ENCODE assay signal across 9 cellular contexts in the genomic region with DNA sequence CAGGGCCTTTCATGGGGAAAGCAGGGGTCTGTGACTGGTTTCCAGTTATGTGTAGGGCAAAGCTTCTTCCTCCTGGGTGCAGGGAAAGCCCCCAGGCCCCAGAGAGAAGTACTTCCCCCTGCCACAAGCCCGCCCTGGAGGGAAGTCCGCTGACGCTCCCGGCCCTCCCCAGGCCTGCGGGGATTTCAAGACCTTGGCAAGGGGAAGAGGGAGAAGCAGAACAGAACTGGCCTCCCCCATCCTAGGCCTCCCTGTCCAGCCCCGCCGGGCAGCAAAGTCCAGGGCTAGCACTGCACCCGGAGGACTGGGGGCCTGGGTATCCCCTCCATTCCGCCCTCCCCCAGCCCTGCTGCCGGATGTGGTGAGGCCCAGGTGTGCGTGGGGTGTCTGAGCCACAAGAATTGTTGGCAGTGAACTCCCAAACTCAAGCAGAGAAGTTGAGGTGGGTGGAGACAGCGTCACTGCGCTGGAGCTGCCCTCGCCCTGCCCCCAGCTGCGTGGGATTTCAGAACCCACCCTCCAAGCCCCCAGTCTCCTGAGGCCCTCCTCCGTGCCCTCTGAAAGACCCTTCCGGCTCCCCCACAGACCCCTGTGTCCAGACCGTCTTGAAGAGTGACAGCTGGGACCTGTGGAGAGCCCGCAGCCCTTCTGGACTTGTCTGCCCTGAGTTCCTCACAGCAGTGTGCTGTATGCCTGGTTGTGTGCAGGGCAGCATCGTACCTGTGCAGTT. TPM values are rescaled to one million over a fixed set of nuclear protein-coding genes. Genes with fewer than 3 reads are reported as not detected.
A peak's percentile ranks its signal among the peaks of the same experiment; 100 is the strongest.
DNase-seq lines count a peak whose midpoint lies in the region; ATAC-seq, FAIRE-seq and TF ChIP-seq lines count a peak whose summit lies in the region.
"Had no signal": no experiment of that assay in that cellular context is flagged by ENCODE, and none has a peak within 500 bp of the region (broad histone marks: within the 10 kb centered on the region; RNA-seq: fewer than 3 reads in every experiment).

No MANE protein-coding gene starts in this region.

- H3K27me3 ChIP-seq in GM12878 (replicated peaks in 1 of 2; ENCODE audit: control insufficient read depth in 2 of 2, insufficient read depth in 2 of 2, low read length in 1 of 2) (no peaks in the 10 kb centered on the region), muscle layer of duodenum (ENCODE audit: low read depth, low read length) (no peaks in the 10 kb centered on the region), subcutaneous abdominal adipose tissue (ENCODE audit: control insufficient read depth in 5 of 5, insufficient read depth in 4 of 5, low read length in 5 of 5) (no peaks in the 10 kb centered on the region)

- 2% methylated on average over 20 of the region's 20 CpGs for WGBS in GM12878 (ENCODE audit: insufficient coverage, insufficient replicate concordance, low lambda C conversion rate, missing lambda C conversion rate)

- no peaks in the 10 kb centered on the region for H4K20me1 ChIP-seq in GM12878 (ENCODE audit: control insufficient read depth, insufficient read depth)

- TF ChIP-seq CTCF in GM12878 (IDR thresholded peaks at IDR 0.05 in 2 of 3, conservative IDR thresholded peaks at IDR 0.05 in 1 of 3; ENCODE audit: control insufficient read depth in 2 of 3, extremely low read depth in 1 of 3, insufficient read depth in 1 of 3, low read depth in 3 of 3, low read length in 3 of 3) = no peak

- BruUV-seq in GM12878 (replicated peaks; lab: Mats Ljungman, UMichigan) = no TSS peak

- in situ Hi-C loops in GM12878 (cut with MboI) = no loop called here

- H3K36me3 ChIP-seq in GM12878 (ENCODE audit: control insufficient read depth in 2 of 2, insufficient read depth in 2 of 2, low read length in 1 of 2) (peaks cover 7% of the 10 kb centered on the region in 2 experiments; a peak in 2 of 4 replicates), muscle layer of duodenum (ENCODE audit: control insufficient read depth in 1 of 2, insufficient read depth in 2 of 2, low read length in 2 of 2) (no peaks in the 10 kb centered on the region), subcutaneous abdominal adipose tissue (ENCODE audit: control insufficient read depth in 5 of 5, insufficient read depth in 5 of 5, low read length in 5 of 5) (no peaks in the 10 kb centered on the region)

- CTCF ChIA-PET in GM12878 (lab: Yijun Ruan, JAX) = interaction anchor here (0.6 to 14.4 kb wide), 7 partner anchors 11 to 154 kb away, joined by 3 to 535 read pairs (median 4); partner anchors contain the start of gene ADRA2B

- ATAC-seq in GM18907 (IDR thresholded peaks at IDR 0.05; ENCODE audit: unreplicated experiment) (peak; percentile 38), HG03097 (IDR thresholded peaks at IDR 0.05; ENCODE audit: low FRiP score, unreplicated experiment) (peak; percentile 32), GM12878 (peak; percentile 29)

- DNase-seq in T-helper 22 cell (ENCODE audit: low read depth) (peak; percentile 85), GM12878 (ENCODE audit: low read depth, low spot score) (peak; percentile 70), ecto neural progenitor cell (ENCODE audit: low spot score) (no peak), NCI-H1694 treated with DMSO at 0.1 percent for 48 hours (lab: John Stamatoyannopoulos, UW) (no peak)

- SMC1A ChIA-PET in GM12878 (lab: Charles Lee; ENCODE audit: uncharacterized antibody, unreplicated experiment) = interaction anchor here (1.5 to 14.4 kb wide), 4 partner anchors 12 to 56 kb away, joined by 3 to 338 read pairs (median 96); no protein-coding TSS in a partner anchor

- intact Hi-C loops in GM12878 (cut with micrococcal nuclease; ENCODE audit: unreplicated experiment) = loop anchor here (1.0 to 5.0 kb wide), 3 partner anchors 18 to 381 kb away; partner anchors contain the start of gene NCAPH

- peaks cover 29% of the 10 kb centered on the region for H3K79me2 ChIP-seq in GM12878 (ENCODE audit: control insufficient read depth, insufficient read depth, low read length)

- H3K27ac ChIP-seq in GM12878 (ENCODE audit: control insufficient read depth, insufficient read depth) = peak overlapping the region; percentile 89
- H3K27ac ChIP-seq in muscle layer of duodenum (ENCODE audit: low read length) = peak overlapping the region; percentile 65
- H3K27ac ChIP-seq in subcutaneous abdominal adipose tissue (ENCODE audit: low read depth, low read length) = peak overlapping the region; percentile 37

- peak; percentile 92 for FAIRE-seq in GM12878 (lab: Jason Lieb, UNC)
- FAIRE-seq: TTC549 had no signal

- no peak for TF ChIP-seq POLR2A in GM12878 (IDR thresholded peaks at IDR 0.05; ENCODE audit: low read depth, low read length)

- H3K4me2 ChIP-seq in GM12878 (ENCODE audit: control insufficient read depth, insufficient read depth) = peak overlapping the region; percentile 95

- H3K9ac ChIP-seq in GM12878 (ENCODE audit: control insufficient read depth, insufficient read depth, low read length) (peak overlapping the region; percentile 89), subcutaneous abdominal adipose tissue (ENCODE audit: low read length in 5 of 5) (no peak overlapping the region)

- H3K4me3 ChIP-seq in GM12878 (peak overlapping the region; percentile 92), muscle layer of duodenum (ENCODE audit: low read depth in 1 of 2, low read length in 2 of 2) (peak overlapping the region in 1 of 2 donors; percentile 7), subcutaneous abdominal adipose tissue (ENCODE audit: low read depth in 1 of 5, low read length in 5 of 5) (peak overlapping the region in 1 of 5 donors; percentile 24)

- peak overlapping the region; percentile 52 for H2AFZ ChIP-seq in GM12878 (ENCODE audit: control insufficient read depth, low read depth, low read length)

- POLR2A ChIA-PET in GM12878 (lab: Charles Lee) = interaction anchor here (0.6 to 9.5 kb wide), 8 partner anchors 8 to 87 kb away, joined by 3 to 161 read pairs (median 5); partner anchors contain the start of genes ASTL and STARD7

- TF ChIP-seq RAD21 in GM12878 (IDR thresholded peaks at IDR 0.05; ENCODE audit: insufficient read depth, low read depth, low read length) = no peak

- RAD21 ChIA-PET in GM12878 (lab: Charles Lee; ENCODE audit: unreplicated experiment) = interaction anchor here (1.0 to 18.1 kb wide), 10 partner anchors 8 to 364 kb away, joined by 3 to 463 read pairs (median 6); partner anchors contain the start of gene ASTL

- H3K4me1 ChIP-seq in GM12878 (ENCODE audit: control insufficient read depth, insufficient read depth, low read length) = peaks cover 45% of the 10 kb centered on the region
- peaks cover 0 to 18% of the 10 kb centered on the region in 2 donors for H3K4me1 ChIP-seq in muscle layer of duodenum (ENCODE audit: control insufficient read depth in 1 of 2, insufficient read depth in 2 of 2, low read length in 2 of 2)
- peaks cover 0 to 49% (median 39%) of the 10 kb centered on the region in 5 donors for H3K4me1 ChIP-seq in subcutaneous abdominal adipose tissue (ENCODE audit: control insufficient read depth in 5 of 5, insufficient read depth in 5 of 5, low read length in 5 of 5)

- peak; percentile 87 to 93 for TF ChIP-seq EP300 in GM12878 (IDR thresholded peaks at IDR 0.05; ENCODE audit: borderline replicate concordance in 1 of 2, control insufficient read depth in 1 of 2, low read depth in 2 of 2, low read length in 2 of 2)

- H3K9me3 ChIP-seq in GM12878 (replicated peaks; ENCODE audit: control insufficient read depth, insufficient read depth, low read length) (no peaks in the 10 kb centered on the region), muscle layer of duodenum (ENCODE audit: control insufficient read depth in 1 of 2, low read length in 2 of 2) (no peaks in the 10 kb centered on the region), subcutaneous abdominal adipose tissue (ENCODE audit: control insufficient read depth in 5 of 5, low read length in 5 of 5) (no peaks in the 10 kb centered on the region)

RNA-seq across cellular contexts. Expression of gene DUSP2, which starts 1.1 kb away (rescaled TPM):
- 404 and 419 TPM in 2 replicates for total RNA-seq in GM12878 (2013; cell fraction: nucleolus; rRNA removed)
- total RNA-seq in GM12878 (2014; rRNA removed) = 212 and 227 TPM in 2 replicates
- total RNA-seq in GM12878 (2014; rRNA removed; fragmentation: Illumina TruSeq; extraction: Trizol) = 57.4 and 58.0 TPM in 2 replicates
- total RNA-seq in GM12878 (2021) = 181 and 194 TPM in 2 replicates
- polyA plus RNA-seq in GM12878 (2011; ENCODE audit: low read depth) = 22.1 TPM
- polyA plus RNA-seq in GM12878 (2011; rRNA removed) = 47.5 and 84.3 TPM in 2 replicates
- polyA plus RNA-seq in GM12878 (2011; cell fraction: cytosol; rRNA removed) = 146 and 184 TPM in 2 replicates
- polyA plus RNA-seq in GM12878 (2011; cell fraction: nucleus; rRNA removed) = 522 and 621 TPM in 2 replicates
- 61.4 and 155 TPM in 2 replicates for polyA plus RNA-seq in GM12878 (2012)
- polyA plus RNA-seq in GM12878 (2014; fragmentation: Illumina TruSeq; extraction: Trizol) = 11.9 and 35.6 TPM in 2 replicates
- 10 to 100 TPM in 1 of 2 experiments, 1 to 10 TPM in 1; 9.7 to 34.6 TPM for polyA plus RNA-seq in GM12878 (2014; fragmentation: Nextera tagmentation; extraction: Ambion mirVana)
- 158 and 168 TPM in 2 replicates for polyA plus RNA-seq in GM12878 (2014; rRNA removed)
- 10 to 100 TPM; 10.2 to 56.4 TPM for polyA plus RNA-seq in GM12878 (2016; fragmentation: Nextera tagmentation; extraction: Ambion mirVana)
- polyA minus RNA-seq in GM12878 (2011; rRNA and poly(A)+ RNA removed) = 98.2 and 232 TPM in 2 replicates
- 87.6 and 111 TPM in 2 replicates for polyA minus RNA-seq in GM12878 (2011; cell fraction: cytosol; rRNA and poly(A)+ RNA removed)
- polyA minus RNA-seq in GM12878 (2011; cell fraction: nucleus; rRNA and poly(A)+ RNA removed) = 636 and 718 TPM in 2 replicates

RNA-seq across cellular contexts. Expression of gene ASTL, which starts 8.0 kb away (rescaled TPM):
- total RNA-seq in GM12878 (2013; cell fraction: nucleolus; rRNA removed) = 0.76 and 2.4 TPM in 2 replicates
- 0.27 and 0.40 TPM in 2 replicates for total RNA-seq in GM12878 (2014; rRNA removed)
- 0.54 TPM in 1 of 2 replicates, not detected in the other for total RNA-seq in GM12878 (2014; rRNA removed; fragmentation: Illumina TruSeq; extraction: Trizol)
- 0.43 and 1.0 TPM in 2 replicates for total RNA-seq in GM12878 (2021)
- polyA plus RNA-seq in GM12878 (2011; ENCODE audit: low read depth) = 0.72 TPM
- 0.10 and 0.37 TPM in 2 replicates for polyA plus RNA-seq in GM12878 (2011; rRNA removed)
- 0.34 and 0.53 TPM in 2 replicates for polyA plus RNA-seq in GM12878 (2011; cell fraction: cytosol; rRNA removed)
- 2.4 TPM in 2 replicates for polyA plus RNA-seq in GM12878 (2011; cell fraction: nucleus; rRNA removed)
- polyA plus RNA-seq in GM12878 (2012) = 1.3 and 2.0 TPM in 2 replicates
- polyA plus RNA-seq in GM12878 (2014; fragmentation: Illumina TruSeq; extraction: Trizol) = 0.24 TPM in 1 of 2 replicates, not detected in the other
- polyA plus RNA-seq in GM12878 (2014; fragmentation: Nextera tagmentation; extraction: Ambion mirVana) = not detected
- polyA plus RNA-seq in GM12878 (2014; rRNA removed) = 0.18 and 0.37 TPM in 2 replicates
- polyA plus RNA-seq in GM12878 (2016; fragmentation: Nextera tagmentation; extraction: Ambion mirVana) = not detected
- polyA minus RNA-seq in GM12878 (2011; rRNA and poly(A)+ RNA removed) = 0.52 and 0.95 TPM in 2 replicates
- not detected in 2 replicates for polyA minus RNA-seq in GM12878 (2011; cell fraction: cytosol; rRNA and poly(A)+ RNA removed)
- 0.77 TPM in 1 of 2 replicates, not detected in the other for polyA minus RNA-seq in GM12878 (2011; cell fraction: nucleus; rRNA and poly(A)+ RNA removed)

RNA-seq across cellular contexts. Expression of gene ADRA2B, which starts 29.9 kb away (rescaled TPM):
- 0.31 TPM in 1 of 2 replicates, not detected in the other for total RNA-seq in GM12878 (2013; cell fraction: nucleolus; rRNA removed)
- total RNA-seq in GM12878 (2014; rRNA removed) = 0.05 TPM in 1 of 2 replicates, not detected in the other
- 0.05 TPM in 1 of 2 replicates, not detected in the other for total RNA-seq in GM12878 (2014; rRNA removed; fragmentation: Illumina TruSeq; extraction: Trizol)
- total RNA-seq in GM12878 (2021) = 0.10 TPM in 1 of 2 replicates, not detected in the other
- polyA plus RNA-seq in GM12878 (2011; ENCODE audit: low read depth) = not detected
- not detected in 2 replicates for polyA plus RNA-seq in GM12878 (2011; rRNA removed)
- polyA plus RNA-seq in GM12878 (2011; cell fraction: cytosol; rRNA removed) = not detected in 2 replicates
- 0.79 and 0.84 TPM in 2 replicates for polyA plus RNA-seq in GM12878 (2011; cell fraction: nucleus; rRNA removed)
- polyA plus RNA-seq in GM12878 (2012) = 0.16 and 0.22 TPM in 2 replicates
- 0.01 TPM in 1 of 2 replicates, not detected in the other for polyA plus RNA-seq in GM12878 (2014; fragmentation: Illumina TruSeq; extraction: Trizol)
- under 1 TPM in 1 of 2 experiments, not detected in 1; 0.03 TPM for polyA plus RNA-seq in GM12878 (2014; fragmentation: Nextera tagmentation; extraction: Ambion mirVana)
- 0.05 and 0.09 TPM in 2 replicates for polyA plus RNA-seq in GM12878 (2014; rRNA removed)
- not detected for polyA plus RNA-seq in GM12878 (2016; fragmentation: Nextera tagmentation; extraction: Ambion mirVana)
- not detected in 2 replicates for polyA minus RNA-seq in GM12878 (2011; rRNA and poly(A)+ RNA removed)
- not detected in 2 replicates for polyA minus RNA-seq in GM12878 (2011; cell fraction: cytosol; rRNA and poly(A)+ RNA removed)
- 0.10 TPM in 1 of 2 replicates, not detected in the other for polyA minus RNA-seq in GM12878 (2011; cell fraction: nucleus; rRNA and poly(A)+ RNA removed)

Comparison
In these comparisons a context has a peak if more than half of its experiments do, and no peak if none do; other contexts are left out.
1. DNase-seq: peak in T-helper 22 cell (single experiment) and GM12878 (single experiment); none in ecto neural progenitor cell (single experiment) and NCI-H1694 treated with DMSO at 0.1 percent for 48 hours (single experiment).
2. H3K27ac ChIP-seq: peak in every context shown above with its lines; median percentile 89 in GM12878; 65 in muscle layer of duodenum; 37 in subcutaneous abdominal adipose tissue.
3. Peak in every context shown above with its lines, with median percentiles within 50 percentile points of each other: ATAC-seq.